Comparison of ENCODE assay signal across 39 cellular contexts in the genomic region with DNA sequence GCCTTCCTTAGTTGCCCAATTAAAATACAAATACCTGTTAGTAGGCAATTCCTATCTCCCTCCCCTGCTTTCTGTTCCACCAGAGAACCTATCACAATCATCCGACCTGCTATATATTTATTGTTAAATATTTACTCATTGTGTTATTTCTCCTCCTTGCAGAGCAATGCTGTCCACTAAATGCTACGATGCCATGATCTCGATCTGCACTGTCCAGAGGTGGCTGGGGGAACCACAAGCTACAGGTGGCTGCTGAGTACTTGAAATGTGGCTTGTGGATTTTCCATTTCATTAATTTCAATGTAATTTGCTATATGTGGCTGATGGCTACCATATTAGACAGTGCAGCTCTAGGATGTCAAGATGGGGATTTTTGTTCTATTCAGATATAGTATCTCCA. TPM values are rescaled to one million over a fixed set of nuclear protein-coding genes. Genes with fewer than 3 reads are reported as not detected.
"Had no signal": no experiment of that assay in that cellular context is flagged by ENCODE, and none has a peak within 500 bp of the region (broad histone marks: within the 10 kb centered on the region; RNA-seq: fewer than 3 reads in every experiment).

No MANE protein-coding gene starts in this region.

- H3K4me3 ChIP-seq: MG63 had no signal

- H3K36me3 ChIP-seq: MG63 had no signal

- DNase-seq: Karpas-422, Kasumi-1, MG63, MM.1S, MV-4-11, NCI-H1048, NCI-H1092, NCI-H1092 treated with DMSO at 0.1 percent for 48 hours, NCI-H1105, NCI-H1105 treated with DMSO at 0.1 percent for 48 hours, NCI-H1417, NCI-H1417 treated with DMSO at 0.1 percent for 48 hours, NCI-H1436, NCI-H1436 treated with DMSO at 0.1 percent for 48 hours, NCI-H146, NCI-H1694, NCI-H1694 treated with DMSO at 0.1 percent for 48 hours, NCI-H187, NCI-H187 treated with DMSO at 0.1 percent for 48 hours, NCI-H1930, NCI-H2029, NCI-H2029 treated with DMSO at 0.1 percent for 48 hours, NCI-H2081, NCI-H2081 treated with DMSO at 0.1 percent for 48 hours, NCI-H2107, NCI-H2171, NCI-H2171 treated with DMSO at 0.1 percent for 48 hours, NCI-H2227 treated with DMSO at 0.1 percent for 48 hours, NCI-H226, NCI-H345, NCI-H446, NCI-H446 treated with DMSO at 0.1 percent for 48 hours, NCI-H510A, NCI-H510A treated with DMSO at 0.1 percent for 48 hours, NCI-H524 had no signal

RNA-seq across cellular contexts. Expression of a gene that starts 5.1 kb away (rescaled TPM):
- total RNA-seq: LHCN-M2, MCF 10A, NCI-H460 had no signal

RNA-seq across cellular contexts. Expression of a gene that starts 11.4 kb away (rescaled TPM):
- total RNA-seq: LHCN-M2, M059J, NCI-H460 had no signal

RNA-seq across cellular contexts. Expression of a gene that starts 19.5 kb away (rescaled TPM):
- total RNA-seq: LHCN-M2, M059J, MCF 10A, NCI-H460 had no signal

RNA-seq across cellular contexts. Expression of a gene that starts 37.1 kb away (rescaled TPM):
- total RNA-seq: LHCN-M2, M059J, MCF 10A, NCI-H460 had no signal

RNA-seq across cellular contexts. Expression of a gene that starts 53.1 kb away (rescaled TPM):
- total RNA-seq: LHCN-M2, M059J, MCF 10A, NCI-H460 had no signal
